Comparison of ENCODE assay signal across 9 cellular contexts in genomic region chr17:79391808-79392233, GRCh38.
DNase-seq lines count a peak whose midpoint lies in the region; ATAC-seq and TF ChIP-seq lines count a peak whose summit lies in the region.
"Had no signal": no experiment of that assay in that cellular context is flagged by ENCODE, and none has a peak within 500 bp of the region (broad histone marks: within the 10 kb centered on the region; RNA-seq: fewer than 3 reads in every experiment).

No MANE protein-coding gene starts in this region.

- H3K9me3 ChIP-seq in WERI-Rb-1 (ENCODE audit: severe bottlenecking), result peaks cover 3% of the 10 kb centered on the region
- H3K9me3 ChIP-seq: BLaER1 treated with 17β-estradiol and CSF1 and Interleukin-3, amounts not matched to agents 10 nM and 100 nM had no signal

- H3K27me3 ChIP-seq in WERI-Rb-1 (ENCODE audit: insufficient read depth, low read depth, severe bottlenecking), result no peaks in the 10 kb centered on the region

- peak; percentile 99 for TF ChIP-seq CTCF in WERI-Rb-1 (IDR thresholded peaks at IDR 0.05; ENCODE audit: low read depth, low read length)

- DNase-seq in NK-92 treated with Interleukin-12 subunit alpha and Interleukin-12 subunit beta, amount 100 ng/mL, for 24 hours (lab: John Stamatoyannopoulos, UW), result peak; percentile 25
- no peak for DNase-seq in NK-92 (lab: John Stamatoyannopoulos, UW; ENCODE audit: unreplicated experiment)
- peak; percentile 92 for DNase-seq in NCI-H2196 (lab: John Stamatoyannopoulos, UW; ENCODE audit: unreplicated experiment)
- DNase-seq in WERI-Rb-1, result peak; percentile 90
- peak; percentile 81 to 85 for DNase-seq in T47D (ENCODE audit: low read depth in 1 of 2, low spot score in 1 of 2)
- peak; percentile 93 for DNase-seq in islet precursor cell
- peak; percentile 44 to 59 (median 50) for DNase-seq in stimulated activated CD4-positive, alpha-beta T cell treated with anti-CD3 and anti-CD28 coated beads, Interleukin-1b, Interleukin-23, amount 100 ng/mL, for 24 hours (ENCODE audit: low read depth in 4 of 4, low spot score in 1 of 4)

- no peak overlapping the region for H3K4me3 ChIP-seq in WERI-Rb-1 (ENCODE audit: low read depth, low read length)
- H3K4me3 ChIP-seq: BLaER1 treated with 17β-estradiol and CSF1 and Interleukin-3, amounts not matched to agents 10 nM and 100 nM had no signal

- H3K36me3 ChIP-seq in WERI-Rb-1, result no peaks in the 10 kb centered on the region
- H3K36me3 ChIP-seq: BLaER1 treated with 17β-estradiol and CSF1 and Interleukin-3, amounts not matched to agents 10 nM and 100 nM had no signal

- H3K27ac ChIP-seq in WERI-Rb-1, result no peak overlapping the region
- H3K27ac ChIP-seq: BLaER1 treated with 17β-estradiol and CSF1 and Interleukin-3, amounts not matched to agents 10 nM and 100 nM had no signal

- in situ Hi-C loops in T47D (cut with HindIII; ENCODE audit: low pct_unique_long_range_greater_than_20kb, low sequenced_read_pairs), result no loop called here

- ATAC-seq in GM21447 (IDR thresholded peaks at IDR 0.05; ENCODE audit: unreplicated experiment), result no peak
